In genomic region chr5:123215929-123216702, GRCh38 we compare ENCODE assay signal across 20 cellular contexts.
DNase-seq lines count a peak whose midpoint lies in the region; ATAC-seq, FAIRE-seq and TF ChIP-seq lines count a peak whose summit lies in the region.
"Had no signal": no experiment of that assay in that cellular context is flagged by ENCODE, and none has a peak within 500 bp of the region (broad histone marks: within the 10 kb centered on the region; RNA-seq: fewer than 3 reads in every experiment).

No MANE protein-coding gene starts in this region.

- no peaks in the 10 kb centered on the region; the same call in 1 of the 2 replicates for H3K4me1 ChIP-seq in H9 (ENCODE audit: insufficient read depth, low read length)
- H3K4me1 ChIP-seq in neuronal stem cell (ENCODE audit: control insufficient read depth in 2 of 2, insufficient read depth in 1 of 2, low read depth in 1 of 2, low read length in 2 of 2), result peaks cover 0 to 10% of the 10 kb centered on the region in 2 donors
- H3K4me1 ChIP-seq: parathyroid adenoma, thyroid gland had no signal

- H3K4me2 ChIP-seq in H9 (ENCODE audit: insufficient read depth, insufficient read length, low read length), result no peak overlapping the region
- H3K4me2 ChIP-seq in neuronal stem cell (ENCODE audit: insufficient read depth, low read length, poor library complexity, severe bottlenecking), result no peak overlapping the region
- H3K4me2 ChIP-seq: KMS-11 had no signal

- H3K9ac ChIP-seq in H9 (ENCODE audit: extremely low read depth, insufficient read length, low read length) (no peak overlapping the region), neuronal stem cell (ENCODE audit: low read depth, low read length, poor library complexity) (no peak overlapping the region)
- H3K9ac ChIP-seq: KMS-11, parathyroid adenoma had no signal

- H3K23me2 ChIP-seq in H9 (ENCODE audit: insufficient read length, low read depth, low read length, poor library complexity, severe bottlenecking), result no peaks in the 10 kb centered on the region

- H3K4ac ChIP-seq in H9 (ENCODE audit: low read depth, low read length), result no peak overlapping the region
- no peak overlapping the region for H3K4ac ChIP-seq in neuronal stem cell (ENCODE audit: low read length)

- no peaks in the 10 kb centered on the region for H3K9me3 ChIP-seq in H9 (ENCODE audit: control insufficient read depth, low read depth, low read length)
- H3K9me3 ChIP-seq in neuronal stem cell (replicated peaks in 1 of 2; ENCODE audit: control insufficient read depth in 2 of 2, insufficient read depth in 1 of 2, low read depth in 1 of 2, low read length in 2 of 2), result no peaks in the 10 kb centered on the region
- H3K9me3 ChIP-seq: esophagus muscularis mucosa, thyroid gland had no signal

- DNase-seq in ELF-1 (ENCODE audit: low read depth, low spot score) (peak; percentile 15), H9 (no peak), bronchial epithelial cell (ENCODE audit: low read depth) (no peak), neuronal stem cell (ENCODE audit: low spot score) (peak; percentile 23)
- DNase-seq in activated CD8-positive, alpha-beta memory T cell treated with anti-CD3 and anti-CD28 coated beads, Interleukin-2, amount 10 ng/mL, durations not matched to agents 7 days and 5 days, result no peak
- DNase-seq in stimulated activated naive CD8-positive, alpha-beta T cell treated with anti-CD3 and anti-CD28 coated beads, Interleukin-15, Interleukin-2, amounts not matched to agents 100 U/mL and 50 U/mL, for 24 hours, result no peak
- DNase-seq: activated naive CD4-positive, alpha-beta T cell treated with anti-CD3 and anti-CD28 coated beads for 36 hours; activated T-cell treated with anti-CD3 and anti-CD28 coated beads, Interleukin-2, amount 50 U/mL, for 4 hours; naive B cell; NCI-H2081; NCI-H510A; RPMI8226; thyroid gland had no signal

- H3T11ph ChIP-seq in H9 (ENCODE audit: low read length), result no peak overlapping the region

- H3K9me3 Mint-ChIP-seq in H9, result no peaks in the 10 kb centered on the region
- no peaks in the 10 kb centered on the region for H3K9me3 Mint-ChIP-seq in activated CD8-positive, alpha-beta memory T cell treated with anti-CD3 and anti-CD28 coated beads, Interleukin-2, amount 10 ng/mL, durations not matched to agents 7 days and 5 days (ENCODE audit: low read depth)
- H3K9me3 Mint-ChIP-seq: activated naive CD4-positive, alpha-beta T cell treated with anti-CD3 and anti-CD28 coated beads for 36 hours; activated T-cell treated with anti-CD3 and anti-CD28 coated beads, Interleukin-2, amount 50 U/mL, for 4 hours had no signal

- H3K18ac ChIP-seq in H9 (ENCODE audit: insufficient read length, low read depth, low read length) (no peak overlapping the region), neuronal stem cell (ENCODE audit: low read length) (no peak overlapping the region)

- H3K27ac ChIP-seq in H9 (ENCODE audit: insufficient read length, low read depth, low read length), result no peak overlapping the region
- no peak overlapping the region for H3K27ac ChIP-seq in neuronal stem cell (replicated peaks; ENCODE audit: low read length)
- H3K27ac ChIP-seq: esophagus muscularis mucosa, KMS-11, parathyroid adenoma, thyroid gland had no signal

- H3K79me1 ChIP-seq in H9 (ENCODE audit: insufficient read depth, low read depth, low read length, poor library complexity, severe bottlenecking), result no peaks in the 10 kb centered on the region
- no peaks in the 10 kb centered on the region for H3K79me1 ChIP-seq in neuronal stem cell (ENCODE audit: low read depth, low read length)

- H3K27ac Mint-ChIP-seq in H9, result no peak overlapping the region
- no peak overlapping the region for H3K27ac Mint-ChIP-seq in activated CD8-positive, alpha-beta memory T cell treated with anti-CD3 and anti-CD28 coated beads, Interleukin-2, amount 10 ng/mL, durations not matched to agents 7 days and 5 days
- H3K27ac Mint-ChIP-seq: activated naive CD4-positive, alpha-beta T cell treated with anti-CD3 and anti-CD28 coated beads for 36 hours; naive B cell had no signal

- H3K79me2 ChIP-seq in H9 (ENCODE audit: insufficient read depth, low read length), result no peaks in the 10 kb centered on the region
- H3K79me2 ChIP-seq: parathyroid adenoma had no signal

- H2BK5ac ChIP-seq in H9 (ENCODE audit: insufficient read length, low read length) (no peak overlapping the region), neuronal stem cell (ENCODE audit: low read length) (no peak overlapping the region)

- no peak for ATAC-seq in activated CD8-positive, alpha-beta memory T cell treated with anti-CD3 and anti-CD28 coated beads, Interleukin-2, amount 10 ng/mL, durations not matched to agents 7 days and 5 days
- ATAC-seq in stimulated activated naive CD8-positive, alpha-beta T cell treated with anti-CD3 and anti-CD28 coated beads, Interleukin-15, Interleukin-2, amounts not matched to agents 100 U/mL and 50 U/mL, for 24 hours, result no peak
- ATAC-seq in GM19395 (IDR thresholded peaks at IDR 0.05; ENCODE audit: unreplicated experiment), result no peak
- ATAC-seq: activated CD4-positive, CD25-positive, alpha-beta regulatory T cell treated with anti-CD3 and anti-CD28 coated beads, Interleukin-2, amount 50 U/mL, for 24 hours; activated T-cell treated with anti-CD3 and anti-CD28 coated beads, Interleukin-2, amount 50 U/mL, for 4 hours; sciatic nerve had no signal

- H2BK12ac ChIP-seq in H9 (ENCODE audit: insufficient read length, low read depth, low read length), result no peak overlapping the region
- H2BK12ac ChIP-seq in neuronal stem cell (ENCODE audit: low read length), result no peak overlapping the region

- H4K8ac ChIP-seq in H9 (replicated peaks; ENCODE audit: insufficient read length, low read depth, low read length), result no peak overlapping the region
- H4K8ac ChIP-seq in neuronal stem cell (ENCODE audit: low read depth, low read length), result no peak overlapping the region

- H4K91ac ChIP-seq in H9 (ENCODE audit: insufficient read length, low read depth, low read length), result no peak overlapping the region
- no peak overlapping the region for H4K91ac ChIP-seq in neuronal stem cell (ENCODE audit: low read depth, low read length, poor library complexity)

- no peak overlapping the region for H3K14ac ChIP-seq in H9 (ENCODE audit: insufficient read depth, low read length)
- H3K14ac ChIP-seq in neuronal stem cell (ENCODE audit: low read length), result no peak overlapping the region

- CTCF ChIA-PET in activated CD8-positive, alpha-beta memory T cell treated with anti-CD3 and anti-CD28 coated beads, Interleukin-2, amount 10 ng/mL, durations not matched to agents 7 days and 5 days (lab: Charles Lee), result no interaction called here

- no peaks in the 10 kb centered on the region for H3K27me3 ChIP-seq in H9 (ENCODE audit: insufficient read depth, low read length)
- H3K27me3 ChIP-seq in bronchial epithelial cell (ENCODE audit: control insufficient read depth, insufficient read depth, low read length), result no peaks in the 10 kb centered on the region
- no peaks in the 10 kb centered on the region for H3K27me3 ChIP-seq in neuronal stem cell (ENCODE audit: control insufficient read depth in 3 of 3, insufficient read depth in 3 of 3, low read depth in 1 of 3, low read length in 3 of 3)
- H3K27me3 ChIP-seq: esophagus muscularis mucosa, thyroid gland had no signal

- FAIRE-seq in bronchial epithelial cell (lab: Jason Lieb, UNC), result no peak
- FAIRE-seq: astrocyte had no signal

- H3K4me1 Mint-ChIP-seq in H9, result peaks cover 9 to 13% of the 10 kb centered on the region in 2 experiments
- no peaks in the 10 kb centered on the region for H3K4me1 Mint-ChIP-seq in activated CD8-positive, alpha-beta memory T cell treated with anti-CD3 and anti-CD28 coated beads, Interleukin-2, amount 10 ng/mL, durations not matched to agents 7 days and 5 days
- H3K4me1 Mint-ChIP-seq: naive B cell had no signal

- no CpG with 5 or more reads among the region's 3 CpGs for WGBS in H9 (ENCODE audit: extremely low coverage, insufficient read length, low lambda C conversion rate)
- WGBS in neuronal stem cell (ENCODE audit: extremely low coverage in 2 of 2, insufficient read length in 2 of 2, insufficient replicate concordance in 1 of 2), 2 donors, result no CpG with 5 or more reads among the region's 3 CpGs

- no peak overlapping the region for H4K5ac ChIP-seq in H9 (ENCODE audit: insufficient read length, low read depth, low read length)

- H2BK120ac ChIP-seq in H9 (ENCODE audit: low read depth, low read length, poor library complexity, severe bottlenecking) (no peak overlapping the region), neuronal stem cell (ENCODE audit: low read depth, low read length) (no peak overlapping the region)

- H3K36me3 ChIP-seq in bronchial epithelial cell (ENCODE audit: control insufficient read depth, insufficient read depth, low read length) (no peaks in the 10 kb centered on the region), neuronal stem cell (replicated peaks in 1 of 2; ENCODE audit: control insufficient read depth in 2 of 2, insufficient read depth in 2 of 2, low read length in 2 of 2) (no peaks in the 10 kb centered on the region)
- H3K36me3 ChIP-seq: esophagus muscularis mucosa, thyroid gland had no signal

- H3K4me3 ChIP-seq in bronchial epithelial cell (ENCODE audit: low read depth, low read length) (no peak overlapping the region), neuronal stem cell (ENCODE audit: low read length in 2 of 2) (no peak overlapping the region)
- H3K4me3 ChIP-seq: esophagus muscularis mucosa, thyroid gland had no signal

- H2BK15ac ChIP-seq in H9 (ENCODE audit: low read depth, low read length) (no peak overlapping the region), neuronal stem cell (ENCODE audit: low read length) (no peak overlapping the region)

- H3K36me3 Mint-ChIP-seq in H9 (ENCODE audit: insufficient read depth in 1 of 3, low read depth in 3 of 3), result no peaks in the 10 kb centered on the region
- no peaks in the 10 kb centered on the region for H3K36me3 Mint-ChIP-seq in activated CD8-positive, alpha-beta memory T cell treated with anti-CD3 and anti-CD28 coated beads, Interleukin-2, amount 10 ng/mL, durations not matched to agents 7 days and 5 days
- H3K36me3 Mint-ChIP-seq: naive B cell had no signal

- H2BK20ac ChIP-seq in H9 (ENCODE audit: low read depth, low read length, poor library complexity, severe bottlenecking), result no peak overlapping the region

- peaks cover 2% of the 10 kb centered on the region for H3K27me3 Mint-ChIP-seq in H9 (ENCODE audit: low read depth)
- H3K27me3 Mint-ChIP-seq in activated CD8-positive, alpha-beta memory T cell treated with anti-CD3 and anti-CD28 coated beads, Interleukin-2, amount 10 ng/mL, durations not matched to agents 7 days and 5 days, result peaks cover 2% of the 10 kb centered on the region

- H2AFZ ChIP-seq in H9 (ENCODE audit: low read length), result no peak overlapping the region
- no peak overlapping the region for H2AFZ ChIP-seq in neuronal stem cell (ENCODE audit: low read length)
- H2AFZ ChIP-seq: parathyroid adenoma had no signal

- peak; percentile 46; the same call in 2 of the 3 replicates for TF ChIP-seq CTCF in H9 (conservative IDR thresholded peaks at IDR 0.05)
- TF ChIP-seq CTCF in bronchial epithelial cell (IDR thresholded peaks at IDR 0.05; ENCODE audit: insufficient read depth, low read length, severe bottlenecking), result peak; percentile 9

- no peak overlapping the region for H2AK5ac ChIP-seq in H9 (ENCODE audit: insufficient read length, low read length)
- H2AK5ac ChIP-seq in neuronal stem cell (ENCODE audit: low read depth, low read length), result no peak overlapping the region

- H4K20me1 ChIP-seq in H9 (ENCODE audit: control insufficient read depth, insufficient read depth, insufficient read length), result no peaks in the 10 kb centered on the region

- H3K56ac ChIP-seq in H9 (ENCODE audit: insufficient read length, low read depth, low read length), result no peak overlapping the region

- H3K23ac ChIP-seq in H9 (ENCODE audit: insufficient read length, low read depth, low read length), result no peak overlapping the region
- no peak overlapping the region for H3K23ac ChIP-seq in neuronal stem cell (ENCODE audit: low read depth, low read length, poor library complexity)

- no peak overlapping the region for H3K4me3 Mint-ChIP-seq in H9
- H3K4me3 Mint-ChIP-seq in activated CD8-positive, alpha-beta memory T cell treated with anti-CD3 and anti-CD28 coated beads, Interleukin-2, amount 10 ng/mL, durations not matched to agents 7 days and 5 days, result no peak overlapping the region
- H3K4me3 Mint-ChIP-seq: activated naive CD4-positive, alpha-beta T cell treated with anti-CD3 and anti-CD28 coated beads for 36 hours; activated T-cell treated with anti-CD3 and anti-CD28 coated beads, Interleukin-2, amount 50 U/mL, for 4 hours; naive B cell had no signal

Comparison
In these comparisons a context has a peak if more than half of its experiments do, and no peak if none do; other contexts are left out.
1. DNase-seq: peak in ELF-1 (single experiment) and neuronal stem cell (single experiment); none in H9 (single experiment), bronchial epithelial cell (single experiment), activated CD8-positive, alpha-beta memory T cell treated with anti-CD3 and anti-CD28 coated beads, Interleukin-2, amount 10 ng/mL, durations not matched to agents 7 days and 5 days (single experiment) and stimulated activated naive CD8-positive, alpha-beta T cell treated with anti-CD3 and anti-CD28 coated beads, Interleukin-15, Interleukin-2, amounts not matched to agents 100 U/mL and 50 U/mL, for 24 hours (single experiment).